ENCODE assay signal across 9 cellular contexts in genomic region chr15:99565031-99565280, GRCh38. TPM values are rescaled to one million over a fixed set of nuclear protein-coding genes. Genes with fewer than 3 reads are reported as not detected.
DNase-seq lines count a peak whose midpoint lies in the region; ATAC-seq, FAIRE-seq and TF ChIP-seq lines count a peak whose summit lies in the region.
"Had no signal": no experiment of that assay in that cellular context is flagged by ENCODE, and none has a peak within 500 bp of the region (broad histone marks: within the 10 kb centered on the region; RNA-seq: fewer than 3 reads in every experiment).

No MANE protein-coding gene starts in this region.

- peaks cover 23% of the 10 kb centered on the region; the same call in 2 of the 3 replicates for H3K4me1 ChIP-seq in A549
- H3K4me1 ChIP-seq in HAP-1, result peaks cover 28% of the 10 kb centered on the region
- peaks cover 30% of the 10 kb centered on the region for H3K4me1 ChIP-seq in body of pancreas
- H3K4me1 ChIP-seq in mucosa of rectum (ENCODE audit: control insufficient read depth in 2 of 2, insufficient read depth in 2 of 2, low read length in 2 of 2), result peaks cover 7 to 20% of the 10 kb centered on the region in 2 donors

- H3K27me3 ChIP-seq in HAP-1 (ENCODE audit: low read depth), result peaks cover 5% of the 10 kb centered on the region; the same call in 1 of the 2 replicates
- H3K27me3 ChIP-seq in body of pancreas, result no peaks in the 10 kb centered on the region
- no peaks in the 10 kb centered on the region for H3K27me3 ChIP-seq in mucosa of rectum (ENCODE audit: control insufficient read depth in 2 of 2, insufficient read depth in 2 of 2, low read length in 2 of 2)

- no peak for TF ChIP-seq EP300 in A549 (IDR thresholded peaks at IDR 0.05)

- intact Hi-C loops in body of pancreas (cut with DNase I), result no loop called here

- no peak for TF ChIP-seq CTCF in A549 (IDR thresholded peaks at IDR 0.05)
- no peak for TF ChIP-seq CTCF in body of pancreas (IDR thresholded peaks at IDR 0.05)

- DNase-seq in A549 (ENCODE audit: low read depth in 1 of 2, low spot score in 1 of 2) (no peak), HAP-1 (ENCODE audit: low spot score in 2 of 2) (no peak), body of pancreas (no peak), ACHN (no peak), NCI-H1694 (lab: John Stamatoyannopoulos, UW) (no peak), HTR-8/SVneo (ENCODE audit: insufficient read length, low spot score) (no peak), NCI-H1930 (lab: John Stamatoyannopoulos, UW) (no peak)

- H3K9ac ChIP-seq in mucosa of rectum (ENCODE audit: low read depth in 1 of 2, low read length in 2 of 2), result peak overlapping the region in 1 of 2 donors; percentile 62

- FAIRE-seq in A549 (lab: Jason Lieb, UNC) (no peak), HTR-8/SVneo (lab: Jason Lieb, UNC) (no peak)
- FAIRE-seq: endometrium had no signal

- no peak for ATAC-seq in A549
- ATAC-seq in body of pancreas, result no peak

- H3K36me3 ChIP-seq in HAP-1 (replicated peaks) (no peaks in the 10 kb centered on the region), body of pancreas (replicated peaks in 1 of 2; ENCODE audit: insufficient read depth in 1 of 2, low read depth in 2 of 2) (no peaks in the 10 kb centered on the region), mucosa of rectum (ENCODE audit: control insufficient read depth in 2 of 2, insufficient read depth in 2 of 2, low read length in 2 of 2) (no peaks in the 10 kb centered on the region)

- no peaks in the 10 kb centered on the region for H3K9me3 ChIP-seq in A549
- H3K9me3 ChIP-seq in HAP-1, result no peaks in the 10 kb centered on the region
- no peaks in the 10 kb centered on the region for H3K9me3 ChIP-seq in body of pancreas
- no peaks in the 10 kb centered on the region for H3K9me3 ChIP-seq in mucosa of rectum (ENCODE audit: control insufficient read depth in 2 of 2, low read length in 2 of 2)

- no peak for TF ChIP-seq RAD21 in A549 (conservative IDR thresholded peaks at IDR 0.05 in 1 of 2, IDR thresholded peaks at IDR 0.05 in 1 of 2)

- peak overlapping the region; percentile 93 for H3K27ac ChIP-seq in A549
- peak overlapping the region; percentile 92 to 99 (median 98) for H3K27ac ChIP-seq in body of pancreas
- H3K27ac ChIP-seq in mucosa of rectum (ENCODE audit: low read depth in 2 of 2, low read length in 2 of 2), result peak overlapping the region; percentile 88 to 90

- H3K4me3 ChIP-seq in A549 (peak overlapping the region; percentile 64), HAP-1 (peak overlapping the region; percentile 25), body of pancreas (no peak overlapping the region), mucosa of rectum (ENCODE audit: low read length in 2 of 2) (peak overlapping the region; percentile 61 to 63)

- TF ChIP-seq POLR2A in A549 (IDR thresholded peaks at IDR 0.05; ENCODE audit: low read length) (no peak), body of pancreas (IDR thresholded peaks at IDR 0.05) (no peak)

- in situ Hi-C loops in HAP-1 (cut with MboI; ENCODE audit: low sequenced_read_pairs) (no loop called here), ACHN (cut with HindIII; ENCODE audit: low pct_ligation_motif_present, low pct_unique_long_range_greater_than_20kb, low sequenced_read_pairs) (no loop called here)

- WGBS in A549 (ENCODE audit: missing lambda C conversion rate), result 32% methylated on average over 6 of the region's 19 CpGs
- WGBS in body of pancreas, 2 donors, result 7 to 11% methylated on average over 6 to 14 of the region's 19 CpGs

- POLR2A ChIA-PET in A549 (lab: Yijun Ruan, JAX), result interaction anchor here (1.1 to 1.9 kb wide), 5 partner anchors 8 to 241 kb away, joined by 3 to 8 read pairs (median 4); no protein-coding TSS in a partner anchor

- CTCF ChIA-PET in A549 (lab: Yijun Ruan, JAX), result interaction anchor here (0.9 to 1.2 kb wide), 2 partner anchors 10 to 140 kb away, joined by 3 to 4 read pairs; no protein-coding TSS in a partner anchor

- peak overlapping the region; percentile 87 for H3K4me2 ChIP-seq in A549

TF ChIP-seq in A549, 52 proteins besides CTCF, POLR2A, EP300 and RAD21:
- TF ChIP-seq PHF8 (IDR thresholded peaks at IDR 0.05; ENCODE audit: borderline replicate concordance, low read depth) (no peak; the same call in 1 of the 2 replicates), CHD4 (IDR thresholded peaks at IDR 0.05; ENCODE audit: borderline replicate concordance) (no peak), JUN (IDR thresholded peaks at IDR 0.05) (no peak), CHD2 (IDR thresholded peaks at IDR 0.05; ENCODE audit: low read length, partially characterized antibody) (no peak)

RNA-seq across cellular contexts. Expression of gene MEF2A, which starts 0.8 kb away (rescaled TPM):
- polyA plus RNA-seq in A549 (2011; rRNA removed) (34.1 and 43.4 TPM in 2 replicates), A549 (2017; fragmentation: RNase III; extraction: RNeasy Plus Mini Kit Qiagen cat#74134 plus additional on column Dnase treatment) (14.2 to 15.0 TPM (median 14.6 TPM) in 3 replicates)
- 11.6 and 14.1 TPM in 2 replicates for polyA plus RNA-seq in A549 (2012; cell fraction: cytosol; rRNA removed)
- 23.1 and 23.8 TPM in 2 replicates for polyA plus RNA-seq in A549 (2012; cell fraction: nucleus; rRNA removed)
- polyA minus RNA-seq in A549 (2011; rRNA and poly(A)+ RNA removed), result 43.5 and 49.5 TPM in 2 replicates
- total RNA-seq in body of pancreas, result 10 to 100 TPM; 25.1 to 68.7 TPM

Comparison
In these comparisons a context has a peak if more than half of its experiments do, and no peak if none do; other contexts are left out.
1. H3K4me3 ChIP-seq: peak in A549 (single experiment), HAP-1 (single experiment) and mucosa of rectum (2 of 2); none in body of pancreas (0 of 2).
2. Peak in every context shown above with its lines, with median percentiles within 50 percentile points of each other: H3K27ac ChIP-seq.